ENCODE assay signal across 8 cellular contexts in genomic region chr19:16495982-16496612, GRCh38. TPM values are rescaled to one million over a fixed set of nuclear protein-coding genes. Genes with fewer than 3 reads are reported as not detected.
DNase-seq lines count a peak whose midpoint lies in the region; ATAC-seq, FAIRE-seq and TF ChIP-seq lines count a peak whose summit lies in the region.

Gene C19orf44, plus strand, starts transcription at chr19:16496394. Its CDS starts 4,399 bp downstream, at chr19:16500793.
Gene CALR3, minus strand, starts transcription at chr19:16496167. Its CDS starts 38 bp downstream, at chr19:16496129.

- DNase-seq in HCEC 1CT (peak; percentile 99), MM.1S (peak; percentile 99), SHP77 treated with DMSO at 0.1 percent for 48 hours (lab: John Stamatoyannopoulos, UW) (peak; percentile 100), activated gamma-delta T cell treated with Interleukin-2 at 50 U/mL for 16 hours (peak; percentile 95), fibroblast of villous mesenchyme (ENCODE audit: low read depth) (peak; percentile 99)
- peak; percentile 96 to 98 for DNase-seq in stimulated activated naive CD8-positive, alpha-beta T cell treated with anti-CD3 and anti-CD28 coated beads, Interleukin-15, amount 100 ng/mL, for 72 hours

- no peak within 1 kb of the TSS for H3K27ac ChIP-seq in MM.1S (ENCODE audit: low read length)
- peak within 1 kb of the TSS; percentile 59 for H3K27ac ChIP-seq in neural cell (ENCODE audit: low read length)

- peaks cover 4% of the 10 kb centered on the region; the same call in 1 of the 2 replicates for H3K79me2 ChIP-seq in MM.1S (ENCODE audit: low read length)
- peaks cover 17% of the 10 kb centered on the region for H3K79me2 ChIP-seq in neural cell (replicated peaks; ENCODE audit: insufficient read depth, low read length)

- ATAC-seq in stimulated activated naive CD8-positive, alpha-beta T cell treated with anti-CD3 and anti-CD28 coated beads, Interleukin-15, amount 100 ng/mL, for 72 hours: peak; percentile 99

- TF ChIP-seq EP300 in neural cell (conservative IDR thresholded peaks at IDR 0.05; ENCODE audit: poor library complexity, severe bottlenecking): peak; percentile 47

- H3K4me1 Mint-ChIP-seq in stimulated activated naive CD8-positive, alpha-beta T cell treated with anti-CD3 and anti-CD28 coated beads, Interleukin-15, amount 100 ng/mL, for 72 hours: peaks cover 28% of the 10 kb centered on the region

- H3K9me3 Mint-ChIP-seq in stimulated activated naive CD8-positive, alpha-beta T cell treated with anti-CD3 and anti-CD28 coated beads, Interleukin-15, amount 100 ng/mL, for 72 hours: no peaks in the 10 kb centered on the region

- H3K4me3 ChIP-seq in MM.1S (ENCODE audit: low read length): peak within 1 kb of the TSS; percentile 74
- H3K4me3 ChIP-seq in fibroblast of villous mesenchyme (ENCODE audit: low read depth, low read length): peak within 1 kb of the TSS; percentile 76
- H3K4me3 ChIP-seq in neural cell (ENCODE audit: low read length): peak within 1 kb of the TSS; percentile 76

- no peaks in the 10 kb centered on the region for H3K9me3 ChIP-seq in MM.1S (replicated peaks; ENCODE audit: insufficient read depth, low read length)
- H3K9me3 ChIP-seq in neural cell (ENCODE audit: low read length): no peaks in the 10 kb centered on the region

- peak within 1 kb of the TSS; percentile 92 to 94 for H3K27ac Mint-ChIP-seq in stimulated activated naive CD8-positive, alpha-beta T cell treated with anti-CD3 and anti-CD28 coated beads, Interleukin-15, amount 100 ng/mL, for 72 hours

- peak; percentile 97 for FAIRE-seq in G401.6 (lab: Jason Lieb, UNC)

- TF ChIP-seq RAD21 in neural cell (conservative IDR thresholded peaks at IDR 0.05): peak; percentile 32

- H3F3A ChIP-seq in MM.1S (ENCODE audit: insufficient read depth, low read length): no peaks in the 10 kb centered on the region
- H3F3A ChIP-seq in neural cell (ENCODE audit: insufficient read depth, low read length, poor library complexity, severe bottlenecking): no peaks in the 10 kb centered on the region

- H3K27me3 ChIP-seq in MM.1S (replicated peaks; ENCODE audit: insufficient read depth, low read length) (no peaks in the 10 kb centered on the region), neural cell (ENCODE audit: insufficient read depth, low read depth, low read length) (no peaks in the 10 kb centered on the region)

- H3K4me3 Mint-ChIP-seq in stimulated activated naive CD8-positive, alpha-beta T cell treated with anti-CD3 and anti-CD28 coated beads, Interleukin-15, amount 100 ng/mL, for 72 hours: peak within 1 kb of the TSS; percentile 92 to 96

- H3K36me3 ChIP-seq in MM.1S (replicated peaks; ENCODE audit: insufficient read depth, low read length) (no peaks in the 10 kb centered on the region), neural cell (ENCODE audit: insufficient read depth, low read length) (no peaks in the 10 kb centered on the region)

- H3K9ac ChIP-seq in MM.1S (ENCODE audit: low read length) (peak within 1 kb of the TSS; percentile 45; the same call in 1 of the 2 replicates), neural cell (ENCODE audit: low read length) (peak within 1 kb of the TSS; percentile 74)

- H3K9me2 ChIP-seq in MM.1S (replicated peaks; ENCODE audit: insufficient read depth, low read length): no peaks in the 10 kb centered on the region
- H3K9me2 ChIP-seq in neural cell (ENCODE audit: insufficient read depth, low read length): no peaks in the 10 kb centered on the region

- H3K27me3 Mint-ChIP-seq in stimulated activated naive CD8-positive, alpha-beta T cell treated with anti-CD3 and anti-CD28 coated beads, Interleukin-15, amount 100 ng/mL, for 72 hours: no peaks in the 10 kb centered on the region

- H2AFZ ChIP-seq in MM.1S (ENCODE audit: low read length) (peak within 1 kb of the TSS; percentile 94), neural cell (ENCODE audit: low read depth, low read length) (peak within 1 kb of the TSS; percentile 85)

- 0 out of 2 replicates have a peak, but pooled peaks cover 3% of the 10 kb centered on the region for H3K4me1 ChIP-seq in MM.1S (ENCODE audit: low read length)

- TF ChIP-seq CTCF in MM.1S (IDR thresholded peaks at IDR 0.05; ENCODE audit: low read length): no peak
- peak; percentile 9 for TF ChIP-seq CTCF in fibroblast of villous mesenchyme (IDR thresholded peaks at IDR 0.05; ENCODE audit: insufficient read depth, low read depth, low read length)
- TF ChIP-seq CTCF in neural cell (IDR thresholded peaks at IDR 0.05; ENCODE audit: poor library complexity, severe bottlenecking): peak; percentile 44

- H3K4me2 ChIP-seq in MM.1S (ENCODE audit: low read depth, low read length): peak within 1 kb of the TSS; percentile 80
- H3K4me2 ChIP-seq in neural cell (ENCODE audit: low read length): peak within 1 kb of the TSS; percentile 76

- H4K20me1 ChIP-seq in MM.1S (ENCODE audit: insufficient read depth, low read length): no peaks in the 10 kb centered on the region
- H4K20me1 ChIP-seq in neural cell (ENCODE audit: insufficient read depth): no peaks in the 10 kb centered on the region

TF ChIP-seq in neural cell, 6 proteins besides CTCF, POLR2A, EP300 and RAD21:
- no peak for TF ChIP-seq SMC3 (conservative IDR thresholded peaks at IDR 0.05; ENCODE audit: poor library complexity)
- TF ChIP-seq MXI1 (conservative IDR thresholded peaks at IDR 0.05; ENCODE audit: poor library complexity, severe bottlenecking): peak; percentile 95
- no peak for TF ChIP-seq EZH2 (IDR thresholded peaks at IDR 0.05; ENCODE audit: borderline replicate concordance, insufficient read depth, low read length, poor library complexity, severe bottlenecking)
- no peak for TF ChIP-seq REST (IDR thresholded peaks at IDR 0.05; ENCODE audit: borderline replicate concordance)
- peak; percentile 65 for TF ChIP-seq POLR2AphosphoS5 (IDR thresholded peaks at IDR 0.05)
- TF ChIP-seq TAF1 (IDR thresholded peaks at IDR 0.05; ENCODE audit: low read depth): peak; percentile 50

RNA-seq across cellular contexts. Expression of gene C19orf44, which starts in this region (rescaled TPM):
- total RNA-seq in fibroblast of villous mesenchyme: 4.2 and 6.0 TPM in 2 replicates
- 9.9 and 14.5 TPM in 2 replicates for polyA plus RNA-seq in neural cell
- 10.7 and 12.0 TPM in 2 replicates for polyA minus RNA-seq in neural cell

RNA-seq across cellular contexts. Expression of gene CALR3, which starts in this region (rescaled TPM):
- not detected in 2 replicates for total RNA-seq in fibroblast of villous mesenchyme
- not detected in 2 replicates for polyA plus RNA-seq in neural cell
- polyA minus RNA-seq in neural cell: not detected in 2 replicates
